22 cellular contexts compared by ENCODE assay signal in the genomic region with DNA sequence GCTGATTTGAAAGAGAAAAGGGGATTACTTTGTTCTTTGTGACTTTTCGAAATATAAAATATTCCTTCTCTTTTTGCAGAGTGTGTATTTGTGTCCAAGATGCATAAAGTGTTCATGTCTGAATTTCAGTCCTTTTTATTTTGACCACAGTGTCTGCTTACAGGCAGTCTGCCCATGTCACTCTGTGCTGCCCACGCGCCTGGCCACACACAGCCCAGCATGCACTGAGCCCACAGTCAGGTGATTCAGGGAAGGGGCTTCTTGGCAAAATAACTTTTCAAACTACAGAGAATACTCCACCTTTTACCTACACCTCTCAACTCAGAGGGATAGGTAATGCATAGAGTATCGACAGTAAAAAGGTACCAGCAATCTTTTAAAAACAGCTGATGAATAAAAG.
DNase-seq lines count a peak whose midpoint lies in the region; ATAC-seq and TF ChIP-seq lines count a peak whose summit lies in the region.
"Had no signal": no experiment of that assay in that cellular context is flagged by ENCODE, and none has a peak within 500 bp of the region (broad histone marks: within the 10 kb centered on the region; RNA-seq: fewer than 3 reads in every experiment).

No MANE protein-coding gene starts in this region.

- H2AK5ac ChIP-seq in mesenchymal stem cell (ENCODE audit: low read length, severe bottlenecking) (no peak overlapping the region), neuronal stem cell (ENCODE audit: low read depth, low read length) (no peak overlapping the region)

- H4K91ac ChIP-seq in mesenchymal stem cell (ENCODE audit: low read length) (no peak overlapping the region), neuronal stem cell (ENCODE audit: low read depth, low read length, poor library complexity) (no peak overlapping the region)

- H3K4me2 ChIP-seq in mesenchymal stem cell (ENCODE audit: low read length, poor library complexity, severe bottlenecking) (no peak overlapping the region), neuronal stem cell (ENCODE audit: insufficient read depth, low read length, poor library complexity, severe bottlenecking) (no peak overlapping the region)
- H3K4me2 ChIP-seq: BLaER1 had no signal

- CTCF ChIA-PET in WTC11 (lab: Charles Lee) (no interaction called here), T-cell (lab: Charles Lee) (no interaction called here)

- peaks cover 3% of the 10 kb centered on the region for H3K9me3 ChIP-seq in mesenchymal stem cell (ENCODE audit: control insufficient read depth, low read length)
- peaks cover 0 to 3% of the 10 kb centered on the region in 2 donors for H3K9me3 ChIP-seq in neuronal stem cell (replicated peaks in 1 of 2; ENCODE audit: control insufficient read depth in 2 of 2, insufficient read depth in 1 of 2, low read depth in 1 of 2, low read length in 2 of 2)
- H3K9me3 ChIP-seq: BLaER1, Caco-2, HAP-1 had no signal

- no peak for TF ChIP-seq CTCF in WTC11 (IDR thresholded peaks at IDR 0.05)
- no peak for TF ChIP-seq CTCF in progenitor cell of endocrine pancreas (IDR thresholded peaks at IDR 0.05; ENCODE audit: unreplicated experiment)

- H3K27ac Mint-ChIP-seq in WTC11 (no peak overlapping the region), T-cell (no peak overlapping the region), progenitor cell of endocrine pancreas (no peak overlapping the region)
- H3K27ac Mint-ChIP-seq: B cell; CD4-positive, CD25-positive, alpha-beta regulatory T cell; CD8-positive, alpha-beta T cell; HFFc6 had no signal

- H3K9me3 Mint-ChIP-seq in WTC11 (peaks cover 6% of the 10 kb centered on the region), T-cell (peaks cover 4 to 9% (median 8%) of the 10 kb centered on the region in 3 donors), progenitor cell of endocrine pancreas (ENCODE audit: low read depth) (no peaks in the 10 kb centered on the region)
- H3K9me3 Mint-ChIP-seq: HFFc6 had no signal

- H3K4ac ChIP-seq in mesenchymal stem cell (ENCODE audit: low read depth in 1 of 2, low read length in 2 of 2) (no peak overlapping the region), neuronal stem cell (ENCODE audit: low read length) (no peak overlapping the region)

- H3K4me1 ChIP-seq in mesenchymal stem cell (ENCODE audit: control insufficient read depth, insufficient read depth, low read depth, low read length): no peaks in the 10 kb centered on the region
- H3K4me1 ChIP-seq in neuronal stem cell (ENCODE audit: control insufficient read depth in 2 of 2, insufficient read depth in 1 of 2, low read depth in 1 of 2, low read length in 2 of 2): no peaks in the 10 kb centered on the region
- H3K4me1 ChIP-seq: BLaER1, Caco-2, HAP-1 had no signal

- no peaks in the 10 kb centered on the region for H3K4me1 Mint-ChIP-seq in WTC11
- H3K4me1 Mint-ChIP-seq in T-cell: no peaks in the 10 kb centered on the region
- H3K4me1 Mint-ChIP-seq in progenitor cell of endocrine pancreas (ENCODE audit: low read depth): peaks cover 4% of the 10 kb centered on the region
- H3K4me1 Mint-ChIP-seq: B cell; CD4-positive, CD25-positive, alpha-beta regulatory T cell had no signal

- H3K36me3 ChIP-seq in mesenchymal stem cell (ENCODE audit: control insufficient read depth in 1 of 2, insufficient read depth in 2 of 2, low read depth in 1 of 2, low read length in 2 of 2) (no peaks in the 10 kb centered on the region), neuronal stem cell (replicated peaks in 1 of 2; ENCODE audit: control insufficient read depth in 2 of 2, insufficient read depth in 2 of 2, low read length in 2 of 2) (no peaks in the 10 kb centered on the region)
- H3K36me3 ChIP-seq: BLaER1, HAP-1 had no signal

- H3K4me3 ChIP-seq in mesenchymal stem cell (ENCODE audit: insufficient read depth in 1 of 2, low read depth in 1 of 2, low read length in 2 of 2) (no peak overlapping the region), neuronal stem cell (ENCODE audit: low read length in 2 of 2) (no peak overlapping the region)
- H3K4me3 ChIP-seq: BLaER1, GM12878, GM23248, HAP-1 had no signal

- DNase-seq in D341Med (ENCODE audit: low spot score): peak; percentile 8
- DNase-seq in WTC11 (ENCODE audit: low spot score): no peak
- no peak for DNase-seq in mesenchymal stem cell
- DNase-seq in neuronal stem cell (ENCODE audit: low spot score): no peak
- no peak for DNase-seq in T-cell
- no peak for DNase-seq in progenitor cell of endocrine pancreas (ENCODE audit: low spot score, unreplicated experiment)
- DNase-seq in activated T-cell treated with anti-CD3 and anti-CD28 coated beads, Interleukin-2, amount 50 U/mL, for 1 hour: no peak
- DNase-seq: Caco-2; CD4-positive, CD25-positive, alpha-beta regulatory T cell; CD8-positive, alpha-beta T cell; DMS 273 treated with DMSO at 0.1 percent for 48 hours; DMS79; EL; GDM1; GM23248; HFFc6 had no signal

- no peak overlapping the region for H3K27ac ChIP-seq in mesenchymal stem cell (ENCODE audit: low read length, poor library complexity, severe bottlenecking)
- H3K27ac ChIP-seq in neuronal stem cell (replicated peaks; ENCODE audit: low read length): no peak overlapping the region
- H3K27ac ChIP-seq: 22Rv1, BLaER1, C4-2B, GM23248 had no signal

- H3K23ac ChIP-seq in mesenchymal stem cell (ENCODE audit: low read length in 2 of 2): no peak overlapping the region
- H3K23ac ChIP-seq in neuronal stem cell (ENCODE audit: low read depth, low read length, poor library complexity): no peak overlapping the region

- WGBS in mesenchymal stem cell: 90% methylated on average over 2 of the region's 4 CpGs
- WGBS in neuronal stem cell (ENCODE audit: extremely low coverage in 2 of 2, insufficient read length in 2 of 2, insufficient replicate concordance in 1 of 2), 2 donors: no CpG with 5 or more reads among the region's 4 CpGs

- H3K9ac ChIP-seq in mesenchymal stem cell (ENCODE audit: low read length) (no peak overlapping the region), neuronal stem cell (ENCODE audit: low read depth, low read length, poor library complexity) (no peak overlapping the region)
- H3K9ac ChIP-seq: BLaER1, GM23248 had no signal

- H3K4me3 Mint-ChIP-seq in WTC11 (no peak overlapping the region), T-cell (no peak overlapping the region), progenitor cell of endocrine pancreas (ENCODE audit: low read depth) (no peak overlapping the region)
- H3K4me3 Mint-ChIP-seq: B cell; CD4-positive, CD25-positive, alpha-beta regulatory T cell; CD8-positive, alpha-beta T cell; HFFc6 had no signal

- H2BK12ac ChIP-seq in mesenchymal stem cell (ENCODE audit: low read length in 2 of 2) (no peak overlapping the region), neuronal stem cell (ENCODE audit: low read length) (no peak overlapping the region)

- H3K18ac ChIP-seq in mesenchymal stem cell (ENCODE audit: low read depth in 1 of 2, low read length in 2 of 2): no peak overlapping the region
- H3K18ac ChIP-seq in neuronal stem cell (ENCODE audit: low read length): no peak overlapping the region

- POLR2A ChIA-PET in WTC11 (lab: Charles Lee): no interaction called here
- POLR2A ChIA-PET in T-cell (lab: Charles Lee): no interaction called here

- H4K8ac ChIP-seq in mesenchymal stem cell (ENCODE audit: low read length) (no peak overlapping the region), neuronal stem cell (ENCODE audit: low read depth, low read length) (no peak overlapping the region)

- H3K36me3 Mint-ChIP-seq in WTC11 (peaks cover 5% of the 10 kb centered on the region), T-cell (no peaks in the 10 kb centered on the region), progenitor cell of endocrine pancreas (ENCODE audit: insufficient read depth) (no peaks in the 10 kb centered on the region)
- H3K36me3 Mint-ChIP-seq: CD4-positive, CD25-positive, alpha-beta regulatory T cell; CD8-positive, alpha-beta T cell had no signal

- ATAC-seq in WTC11: peak; percentile 48; the same call in 1 of the 2 replicates
- no peak for ATAC-seq in T-cell (replicated peaks in 1 of 4)
- ATAC-seq: CD8-positive, alpha-beta T cell; GM12878 had no signal

- H3K14ac ChIP-seq in mesenchymal stem cell (ENCODE audit: low read length in 2 of 2): peak overlapping the region in 1 of 2 experiments; percentile 48
- H3K14ac ChIP-seq in neuronal stem cell (ENCODE audit: low read length): no peak overlapping the region

- H2BK15ac ChIP-seq in mesenchymal stem cell (ENCODE audit: low read depth, poor library complexity, severe bottlenecking): no peak overlapping the region
- H2BK15ac ChIP-seq in neuronal stem cell (ENCODE audit: low read length): no peak overlapping the region

- H3K27me3 Mint-ChIP-seq in WTC11 (ENCODE audit: low read depth) (no peaks in the 10 kb centered on the region), T-cell (no peaks in the 10 kb centered on the region), progenitor cell of endocrine pancreas (no peaks in the 10 kb centered on the region)
- H3K27me3 Mint-ChIP-seq: B cell; CD4-positive, CD25-positive, alpha-beta regulatory T cell had no signal

- no peak overlapping the region for H2BK120ac ChIP-seq in mesenchymal stem cell (ENCODE audit: low read depth, low read length)
- H2BK120ac ChIP-seq in neuronal stem cell (ENCODE audit: low read depth, low read length): no peak overlapping the region

- H2AFZ ChIP-seq in mesenchymal stem cell (ENCODE audit: low read depth, low read length) (peak overlapping the region; percentile 53), neuronal stem cell (ENCODE audit: low read length) (peak overlapping the region; percentile 21)
- H2AFZ ChIP-seq: GM23248 had no signal

- H3K79me1 ChIP-seq in mesenchymal stem cell (replicated peaks; ENCODE audit: low read length, poor library complexity, severe bottlenecking) (no peaks in the 10 kb centered on the region), neuronal stem cell (ENCODE audit: low read depth, low read length) (no peaks in the 10 kb centered on the region)

- H3K27me3 ChIP-seq in mesenchymal stem cell (ENCODE audit: control insufficient read depth in 1 of 2, insufficient read depth in 1 of 2, low read length in 2 of 2) (no peaks in the 10 kb centered on the region), neuronal stem cell (ENCODE audit: control insufficient read depth in 3 of 3, insufficient read depth in 3 of 3, low read depth in 1 of 3, low read length in 3 of 3) (no peaks in the 10 kb centered on the region)
- H3K27me3 ChIP-seq: BLaER1 had no signal

- H2BK5ac ChIP-seq in mesenchymal stem cell (ENCODE audit: low read depth, low read length, poor library complexity, severe bottlenecking): no peak overlapping the region
- no peak overlapping the region for H2BK5ac ChIP-seq in neuronal stem cell (ENCODE audit: low read length)

TF ChIP-seq in WTC11, 78 proteins besides CTCF, POLR2A, EP300 and RAD21 (continues in another document):
- no peak for TF ChIP-seq SMAD4 (CRISPR knock-in tag; IDR thresholded peaks at IDR 0.05)
- TF ChIP-seq, protein P1, sequence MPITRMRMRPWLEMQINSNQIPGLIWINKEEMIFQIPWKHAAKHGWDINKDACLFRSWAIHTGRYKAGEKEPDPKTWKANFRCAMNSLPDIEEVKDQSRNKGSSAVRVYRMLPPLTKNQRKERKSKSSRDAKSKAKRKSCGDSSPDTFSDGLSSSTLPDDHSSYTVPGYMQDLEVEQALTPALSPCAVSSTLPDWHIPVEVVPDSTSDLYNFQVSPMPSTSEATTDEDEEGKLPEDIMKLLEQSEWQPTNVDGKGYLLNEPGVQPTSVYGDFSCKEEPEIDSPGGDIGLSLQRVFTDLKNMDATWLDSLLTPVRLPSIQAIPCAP (CRISPR knock-in tag; IDR thresholded peaks at IDR 0.05): no peak
